In genomic region chr16:8184854-8185253, GRCh38 we compare ENCODE assay signal across 6 cellular contexts.
"Had no signal": no experiment of that assay in that cellular context is flagged by ENCODE, and none has a peak within 500 bp of the region (broad histone marks: within the 10 kb centered on the region; RNA-seq: fewer than 3 reads in every experiment).

No MANE protein-coding gene starts in this region.

- H3K27ac ChIP-seq: HL-60, KMS-11 had no signal

- H3K9ac ChIP-seq: KMS-11 had no signal

- H3K4me3 Mint-ChIP-seq: IgD-negative memory B cell had no signal

- H3K27me3 Mint-ChIP-seq: IgD-negative memory B cell had no signal

- H3K27ac Mint-ChIP-seq: IgD-negative memory B cell had no signal

- H3K4me2 ChIP-seq: KMS-11 had no signal

- H3K4me1 Mint-ChIP-seq: IgD-negative memory B cell had no signal

- FAIRE-seq: HTR-8/SVneo had no signal

- H3K36me3 Mint-ChIP-seq: IgD-negative memory B cell had no signal

- DNase-seq: KBM-7, KG1 had no signal
